12 cellular contexts compared by ENCODE assay signal in genomic region chr1:200907611-200908097, GRCh38. TPM values are rescaled to one million over a fixed set of nuclear protein-coding genes. Genes with fewer than 3 reads are reported as not detected.
DNase-seq lines count a peak whose midpoint lies in the region; ATAC-seq and TF ChIP-seq lines count a peak whose summit lies in the region.
"Had no signal": no experiment of that assay in that cellular context is flagged by ENCODE, and none has a peak within 500 bp of the region (broad histone marks: within the 10 kb centered on the region; RNA-seq: fewer than 3 reads in every experiment).

No MANE protein-coding gene starts in this region.

- no peak overlapping the region for H3K27ac ChIP-seq in ovary
- no peak overlapping the region for H3K27ac ChIP-seq in aorta (ENCODE audit: low read depth in 1 of 2, low read length in 2 of 2)
- H3K27ac ChIP-seq: SJSA1 had no signal

- H3K36me3 ChIP-seq in ovary (no peaks in the 10 kb centered on the region), aorta (ENCODE audit: control insufficient read depth in 1 of 2, insufficient read depth in 2 of 2, low read length in 1 of 2) (no peaks in the 10 kb centered on the region)
- H3K36me3 ChIP-seq: SJSA1 had no signal

- no peak for TF ChIP-seq CTCF in ovary (IDR thresholded peaks at IDR 0.05)

- H3K27me3 ChIP-seq in ovary: no peaks in the 10 kb centered on the region
- no peaks in the 10 kb centered on the region for H3K27me3 ChIP-seq in aorta (ENCODE audit: control insufficient read depth in 1 of 2, insufficient read depth in 2 of 2, low read length in 1 of 2)
- H3K27me3 ChIP-seq: left lung, SJSA1 had no signal

- DNase-seq in NOMO-1 treated with DMSO at 0.1 percent for 48 hours (lab: John Stamatoyannopoulos, UW; ENCODE audit: unreplicated experiment): peak; percentile 90
- peak; percentile 63 for DNase-seq in renal cortical epithelial cell (ENCODE audit: low read depth)
- no peak for DNase-seq in ovary
- DNase-seq in activated effector memory CD4-positive, alpha-beta T cell treated with anti-CD3 and anti-CD28 coated beads, Interleukin-2, amount 50 U/mL, for 16 hours: no peak
- no peak for DNase-seq in aorta
- DNase-seq in SK-N-DZ (ENCODE audit: low spot score): no peak
- DNase-seq: anterior cingulate cortex, left lung had no signal

- no peak for TF ChIP-seq POLR2A in ovary (IDR thresholded peaks at IDR 0.05)

- intact Hi-C loops in ovary (cut with DNase I) (no loop called here), aorta (cut with DNase I) (no loop called here)

- TF ChIP-seq EP300 in ovary (IDR thresholded peaks at IDR 0.05): no peak

- WGBS in ovary, 3 donors: 86 to 90% (median 88%) methylated on average over 5 of the region's 5 CpGs
- WGBS in aorta, 2 donors: 92 to 93% methylated on average over 5 of the region's 5 CpGs

- H3K9me3 ChIP-seq in ovary (no peaks in the 10 kb centered on the region), aorta (ENCODE audit: control insufficient read depth, low read length) (no peaks in the 10 kb centered on the region)
- H3K9me3 ChIP-seq: left lung, SJSA1 had no signal

- H3K4me1 ChIP-seq in ovary (ENCODE audit: insufficient read depth) (no peaks in the 10 kb centered on the region), aorta (ENCODE audit: control insufficient read depth in 1 of 2, insufficient read depth in 2 of 2, low read length in 2 of 2) (no peaks in the 10 kb centered on the region)

- H3K4me3 ChIP-seq in ovary: no peak overlapping the region
- H3K4me3 ChIP-seq in aorta (ENCODE audit: low read length in 2 of 2): no peak overlapping the region
- H3K4me3 ChIP-seq: left lung, SJSA1 had no signal

- ATAC-seq in GM18909 (IDR thresholded peaks at IDR 0.05; ENCODE audit: poor library complexity, unreplicated experiment): peak; percentile 53
- ATAC-seq in HG02852 (IDR thresholded peaks at IDR 0.05; ENCODE audit: unreplicated experiment): peak; percentile 67
- no peak for ATAC-seq in aorta (ENCODE audit: low FRiP score)
- ATAC-seq: left lung had no signal

RNA-seq across cellular contexts. Expression of gene INAVA, which starts 13.0 kb away (rescaled TPM):
- total RNA-seq in renal cortical epithelial cell: 28.1 and 58.5 TPM in 2 replicates
- total RNA-seq in ovary: 1 to 10 TPM in 3 of 7 donors, under 1 TPM in 2, not detected in 2; 0.59 to 7.9 (median 1.1) TPM
- polyA plus RNA-seq in ovary: under 1 TPM; 0.18 TPM
- under 1 TPM; 0.36 to 0.45 TPM for total RNA-seq in aorta
- polyA plus RNA-seq in aorta: 10 to 100 TPM in 1 of 2 donors, under 1 TPM in 1; 0.46 to 23.3 TPM
- polyA plus RNA-seq in SK-N-DZ (2014; cell fraction: cytosol; rRNA removed): 2.0 and 6.7 TPM in 2 replicates
- 4.0 and 13.0 TPM in 2 replicates for polyA plus RNA-seq in SK-N-DZ (2014; cell fraction: nucleus; rRNA removed)

RNA-seq across cellular contexts. Expression of gene GPR25, which starts 34.9 kb away (rescaled TPM):
- total RNA-seq in renal cortical epithelial cell: 0.10 TPM in 1 of 2 replicates, not detected in the other
- not detected for total RNA-seq in ovary
- polyA plus RNA-seq in ovary: under 1 TPM in 1 of 2 donors, not detected in 1; 0.06 TPM
- not detected for total RNA-seq in aorta
- polyA plus RNA-seq in aorta: not detected
- polyA plus RNA-seq in SK-N-DZ (2014; cell fraction: cytosol; rRNA removed): not detected in 2 replicates
- polyA plus RNA-seq in SK-N-DZ (2014; cell fraction: nucleus; rRNA removed): not detected in 2 replicates
- total RNA-seq: H1, SJSA1 had no signal
- polyA plus RNA-seq: H1 had no signal

Comparison
In these comparisons a context has a peak if more than half of its experiments do, and no peak if none do; other contexts are left out.
1. DNase-seq: peak in NOMO-1 treated with DMSO at 0.1 percent for 48 hours (single experiment) and renal cortical epithelial cell (single experiment); none in ovary (0 of 5), activated effector memory CD4-positive, alpha-beta T cell treated with anti-CD3 and anti-CD28 coated beads, Interleukin-2, amount 50 U/mL, for 16 hours (single experiment), aorta (0 of 2) and SK-N-DZ (single experiment).